25 cellular contexts compared by ENCODE assay signal in the genomic region with DNA sequence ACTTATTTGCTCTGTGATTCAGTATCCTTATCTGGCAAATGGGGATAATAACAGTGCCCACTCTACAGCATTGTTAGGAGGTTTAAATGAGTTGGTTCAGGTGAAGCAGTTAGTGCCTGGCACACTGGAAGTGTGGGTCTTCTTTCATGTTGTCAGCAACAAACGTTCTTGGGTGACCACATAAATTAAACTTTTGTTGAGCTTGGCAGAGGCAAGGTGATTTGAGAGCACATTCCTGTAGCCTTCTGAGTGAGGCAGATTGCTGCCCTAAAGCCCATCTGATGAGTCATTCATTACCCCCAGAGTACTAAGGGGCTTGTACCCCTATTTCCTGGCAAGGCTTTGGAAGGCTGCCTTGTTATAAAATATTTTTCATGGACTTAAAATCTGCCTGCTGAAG. TPM values are rescaled to one million over a fixed set of nuclear protein-coding genes. Genes with fewer than 3 reads are reported as not detected.
DNase-seq lines count a peak whose midpoint lies in the region; TF ChIP-seq lines count a peak whose summit lies in the region.
"Had no signal": no experiment of that assay in that cellular context is flagged by ENCODE, and none has a peak within 500 bp of the region (broad histone marks: within the 10 kb centered on the region; RNA-seq: fewer than 3 reads in every experiment).

No MANE protein-coding gene starts in this region.

- no peak overlapping the region for H3K4me3 ChIP-seq in retinal pigment epithelial cell (ENCODE audit: low read length)
- H3K4me3 ChIP-seq in coronary artery = no peak overlapping the region
- H3K4me3 ChIP-seq: GM12878, GM23248 had no signal

- no peak overlapping the region for H3K27ac ChIP-seq in coronary artery
- H3K27ac ChIP-seq: GM23248, HL-60 had no signal

- DNase-seq in Daoy (ENCODE audit: low read depth) = peak; percentile 39
- peak; percentile 41 for DNase-seq in M059J (ENCODE audit: low read depth)
- peak; percentile 48 for DNase-seq in glomerular visceral epithelial cell (ENCODE audit: extremely low spot score)
- DNase-seq in retinal pigment epithelial cell (ENCODE audit: low read depth) = peak; percentile 9
- DNase-seq in activated CD4-positive, CD25-positive, alpha-beta regulatory T cell (lab: John Stamatoyannopoulos, UW) = no peak
- DNase-seq in COLO668 (lab: John Stamatoyannopoulos, UW; ENCODE audit: unreplicated experiment) = no peak
- no peak for DNase-seq in coronary artery (ENCODE audit: low spot score)
- DNase-seq: 8988T; AML-193; C1 segment of cervical spinal cord; Calu3; CD8-positive, alpha-beta T cell; GM23248; H9; MV-4-11; NCI-H1105 treated with DMSO at 0.1 percent for 48 hours; NCI-H2029 treated with DMSO at 0.1 percent for 48 hours; NCI-H2171; NCI-H345; NCI-H524; NCI-H82; SIG-M5; SK-N-SH had no signal

- TF ChIP-seq CTCF in retinal pigment epithelial cell (conservative IDR thresholded peaks at IDR 0.05; ENCODE audit: low read depth, low read length) (no peak), coronary artery (IDR thresholded peaks at IDR 0.05) (no peak)

RNA-seq across cellular contexts. Expression of a gene that starts 25.8 kb away (rescaled TPM):
- 56.3 and 60.6 TPM in 2 replicates for total RNA-seq in Daoy (2014; rRNA removed; shearing (Covaris generic))
- 108 and 129 TPM in 2 replicates for total RNA-seq in M059J (2014; rRNA removed; shearing (Covaris generic))

RNA-seq across cellular contexts. Expression of a gene that starts 33.7 kb away (rescaled TPM):
- total RNA-seq in Daoy (2014; rRNA removed; shearing (Covaris generic)) = 83.7 and 85.6 TPM in 2 replicates
- total RNA-seq in M059J (2014; rRNA removed; shearing (Covaris generic)) = 222 and 278 TPM in 2 replicates

RNA-seq across cellular contexts. Expression of a gene that starts 36.5 kb away (rescaled TPM):
- 18.4 and 24.7 TPM in 2 replicates for total RNA-seq in Daoy (2014; rRNA removed; shearing (Covaris generic))
- 28.8 and 50.4 TPM in 2 replicates for total RNA-seq in M059J (2014; rRNA removed; shearing (Covaris generic))

RNA-seq across cellular contexts. Expression of a gene that starts 54.4 kb away (rescaled TPM):
- 80.6 and 107 TPM in 2 replicates for total RNA-seq in Daoy (2014; rRNA removed; shearing (Covaris generic))
- 94.2 and 102 TPM in 2 replicates for total RNA-seq in M059J (2014; rRNA removed; shearing (Covaris generic))

Comparison
In these comparisons a context has a peak if more than half of its experiments do, and no peak if none do; other contexts are left out.
1. DNase-seq: peak in Daoy (single experiment), M059J (single experiment), glomerular visceral epithelial cell (single experiment) and retinal pigment epithelial cell (single experiment); none in activated CD4-positive, CD25-positive, alpha-beta regulatory T cell (0 of 4), COLO668 (single experiment) and coronary artery (single experiment).